Comparison of ENCODE assay signal across 8 cellular contexts in genomic region chr19:48899781-48900476, GRCh38. TPM values are rescaled to one million over a fixed set of nuclear protein-coding genes. Genes with fewer than 3 reads are reported as not detected.
A peak's percentile ranks its signal among the peaks of the same experiment; 100 is the strongest.
DNase-seq lines count a peak whose midpoint lies in the region; ATAC-seq and TF ChIP-seq lines count a peak whose summit lies in the region.

NUCB1 (plus strand) TSS chr19:48900312; CDS start chr19:48900797, 485 bp downstream.

- H3K4me3 ChIP-seq in Caco-2 (ENCODE audit: low read depth, low read length) (peak within 1 kb of the TSS; percentile 76), IMR-90 (ENCODE audit: insufficient read depth, low read depth, low read length) (peak within 1 kb of the TSS; percentile 79)

- H3K36me3 ChIP-seq in Caco-2 (ENCODE audit: control insufficient read depth, insufficient read depth, low read length) (0 out of 2 replicates have a peak, but pooled peaks cover 2% of the 10 kb centered on the region), IMR-90 (ENCODE audit: control insufficient read depth, insufficient read depth, low read length) (peaks cover 10% of the 10 kb centered on the region)

- BruUV-seq in Caco-2 (replicated peaks; lab: Mats Ljungman, UMichigan) (TSS peak; percentile 99), IMR-90 (replicated peaks; lab: Mats Ljungman, UMichigan) (no TSS peak)

- H3K9ac ChIP-seq in IMR-90 (ENCODE audit: low read depth, low read length): peak within 1 kb of the TSS; percentile 71

- H2BK15ac ChIP-seq in IMR-90 (ENCODE audit: low read depth, low read length): no peak within 1 kb of the TSS

- H3K36me3 Mint-ChIP-seq in Caco-2 (ENCODE audit: insufficient read depth, unreplicated experiment): peaks cover 34% of the 10 kb centered on the region

- H4K20me1 ChIP-seq in IMR-90 (ENCODE audit: insufficient read depth, low read length): peaks cover 2% of the 10 kb centered on the region; the same call in 1 of the 2 replicates

- peak within 1 kb of the TSS; percentile 56 for H3K27ac ChIP-seq in IMR-90 (ENCODE audit: insufficient read depth, low read length)

- CTCF ChIA-PET in Caco-2 (lab: Charles Lee) (interaction anchor here (0.6 to 1.9 kb wide), 13 partner anchors 19 to 198 kb away, joined by 3 to 12 read pairs (median 5); partner anchors contain the start of genes DHDH, GYS1 and RUVBL2), IMR-90 (lab: Yijun Ruan, JAX) (interaction anchor here (0.6 to 1.0 kb wide), 2 partner anchors 50 to 118 kb away, joined by 3 to 4 read pairs; no protein-coding TSS in a partner anchor)

- peak within 1 kb of the TSS; percentile 91 for H2AFZ ChIP-seq in IMR-90 (replicated peaks; ENCODE audit: low read length, poor library complexity)

- peak; percentile 100 for DNase-seq in Caco-2
- peak; percentile 97 for DNase-seq in IMR-90
- peak; percentile 100 for DNase-seq in OCI-M1 (lab: John Stamatoyannopoulos, UW)
- DNase-seq in activated T-cell treated with anti-CD3 and anti-CD28 coated beads for 24 hours (ENCODE audit: low read depth): peak; percentile 99
- DNase-seq in epidermal melanocyte (ENCODE audit: insufficient read length, low spot score): peak; percentile 100
- peak; percentile 98 for DNase-seq in middle frontal gyrus (ENCODE audit: extremely low spot score, low spot score)
- peak; percentile 98 to 99 for DNase-seq in stimulated activated CD8-positive, alpha-beta memory T cell treated with anti-CD3 and anti-CD28 coated beads, Interleukin-2, amount 100 ng/mL, for 48 hours (ENCODE audit: low read depth in 2 of 2)

- no peaks in the 10 kb centered on the region for H3K9me3 ChIP-seq in Caco-2
- no peaks in the 10 kb centered on the region for H3K9me3 ChIP-seq in IMR-90 (ENCODE audit: control insufficient read depth, insufficient read depth, low read length)

- H3K27me3 Mint-ChIP-seq in Caco-2 (ENCODE audit: insufficient read depth, unreplicated experiment): no peaks in the 10 kb centered on the region

- H3K9me3 Mint-ChIP-seq in Caco-2 (ENCODE audit: unreplicated experiment): no peaks in the 10 kb centered on the region

- H2BK20ac ChIP-seq in IMR-90 (ENCODE audit: low read depth, low read length): no peak within 1 kb of the TSS

- H2BK120ac ChIP-seq in IMR-90 (ENCODE audit: low read depth, low read length): peak within 1 kb of the TSS; percentile 42; the same call in 1 of the 2 replicates

- H4K5ac ChIP-seq in IMR-90 (ENCODE audit: low read depth, low read length): peak within 1 kb of the TSS; percentile 71

- H2AK9ac ChIP-seq in IMR-90 (replicated peaks; ENCODE audit: low read depth, low read length, poor library complexity): peak within 1 kb of the TSS; percentile 94

- TF ChIP-seq RAD21 in IMR-90 (IDR thresholded peaks at IDR 0.05; ENCODE audit: low read length): peak; percentile 44

- POLR2A ChIA-PET in Caco-2 (lab: Charles Lee) (interaction anchor here (0.6 to 1.6 kb wide), 16 partner anchors 13 to 97 kb away, joined by 3 to 16 read pairs (median 4); partner anchors contain the start of genes BAX, DHDH, GYS1 and PPP1R15A), IMR-90 (lab: Charles Lee; ENCODE audit: unreplicated experiment) (interaction anchor here (1.4 kb wide), 1 partner anchor 64 kb away, joined by 5 read pairs; no protein-coding TSS in a partner anchor)

- TF ChIP-seq POLR2A in IMR-90 (IDR thresholded peaks at IDR 0.05; ENCODE audit: low read depth, low read length): no peak

- peak within 1 kb of the TSS; percentile 24 to 92 for H4K8ac ChIP-seq in IMR-90 (ENCODE audit: low read depth in 2 of 2, low read length in 2 of 2)

- H3K56ac ChIP-seq in IMR-90 (ENCODE audit: extremely low read depth, insufficient read depth, low read length): no peak within 1 kb of the TSS; the same call in 1 of the 2 replicates

- H3K4me2 ChIP-seq in IMR-90 (ENCODE audit: low read depth, low read length): peak within 1 kb of the TSS; percentile 96

- peak within 1 kb of the TSS; percentile 42 for H2BK5ac ChIP-seq in IMR-90 (ENCODE audit: low read depth, low read length, poor library complexity, severe bottlenecking)

- peaks cover 8% of the 10 kb centered on the region for H3K9me1 ChIP-seq in IMR-90 (ENCODE audit: insufficient read depth, low read length)

- 0 out of 2 replicates have a peak, but pooled peaks cover 13% of the 10 kb centered on the region for H3K4me1 ChIP-seq in Caco-2
- H3K4me1 ChIP-seq in IMR-90 (ENCODE audit: control insufficient read depth, insufficient read depth, low read length): peaks cover 2% of the 10 kb centered on the region; the same call in 1 of the 2 replicates

- peak within 1 kb of the TSS; percentile 89 for H3K27ac Mint-ChIP-seq in Caco-2 (ENCODE audit: unreplicated experiment)

- H3K4me1 Mint-ChIP-seq in Caco-2 (ENCODE audit: low read depth, unreplicated experiment): peaks cover 13% of the 10 kb centered on the region

- intact Hi-C loops in Caco-2 (cut with micrococcal nuclease; ENCODE audit: unreplicated experiment): loop anchor here (1.0 to 2.0 kb wide), 4 partner anchors 27 to 63 kb away; partner anchors contain the start of genes BAX and DHDH
- intact Hi-C loops in IMR-90 (cut with micrococcal nuclease): loop anchor here (2.0 kb wide), 1 partner anchor 55 kb away; the partner anchor contains the start of gene BAX

- H2AK5ac ChIP-seq in IMR-90 (ENCODE audit: low read depth, low read length): peak within 1 kb of the TSS; percentile 55; the same call in 1 of the 2 replicates

- H3K4ac ChIP-seq in IMR-90 (ENCODE audit: low read depth, low read length): peak within 1 kb of the TSS; percentile 85

- TF ChIP-seq CTCF in Caco-2 (IDR thresholded peaks at IDR 0.05; ENCODE audit: insufficient read depth in 1 of 2, low read depth in 1 of 2, low read length in 1 of 2, severe bottlenecking in 1 of 2, unreplicated experiment in 1 of 2) (peak in 1 of 2 experiments; percentile 38), IMR-90 (conservative IDR thresholded peaks at IDR 0.05; ENCODE audit: low read depth, low read length) (peak; percentile 42)

- ATAC-seq in GM21423 (IDR thresholded peaks at IDR 0.05; ENCODE audit: unreplicated experiment) (peak; percentile 87), IMR-90 (ENCODE audit: low read depth) (peak; percentile 98)

- peak within 1 kb of the TSS; percentile 80 for H3K14ac ChIP-seq in IMR-90 (replicated peaks; ENCODE audit: low read depth, low read length)

- H3K79me1 ChIP-seq in IMR-90 (ENCODE audit: low read depth in 1 of 2, low read length in 2 of 2): peaks cover 16 to 43% of the 10 kb centered on the region in 2 experiments

- dilution Hi-C loops in IMR-90 (cut with HindIII; ENCODE audit: low sequenced_read_pairs, unreplicated experiment): no loop called here

- peak within 1 kb of the TSS; percentile 43 for H4K91ac ChIP-seq in IMR-90 (ENCODE audit: insufficient read depth, low read depth, low read length)

- H3K27me3 ChIP-seq in Caco-2 (replicated peaks; ENCODE audit: control insufficient read depth, insufficient read depth, low read length) (no peaks in the 10 kb centered on the region), IMR-90 (ENCODE audit: control insufficient read depth, insufficient read depth, low read length) (0 out of 2 replicates have a peak, but pooled peaks cover 1% of the 10 kb centered on the region)

- H3K4me3 Mint-ChIP-seq in Caco-2 (ENCODE audit: unreplicated experiment): peak within 1 kb of the TSS; percentile 92

- H3K23ac ChIP-seq in IMR-90 (ENCODE audit: low read depth, low read length): peak within 1 kb of the TSS; percentile 62; the same call in 1 of the 2 replicates

- WGBS in IMR-90 (ENCODE audit: extremely low coverage in 2 of 2, insufficient read length in 1 of 2), 2 experiments: 4% methylated on average over 13 of the region's 34 CpGs; no CpG with 5 or more reads in 1 of the 2 experiments

- in situ Hi-C loops in IMR-90 (cut with MboI; ENCODE audit: low sequenced_read_pairs): no loop called here

- H3K18ac ChIP-seq in IMR-90 (ENCODE audit: low read depth, low read length): peak within 1 kb of the TSS; percentile 14; the same call in 1 of the 2 replicates

TF ChIP-seq in IMR-90, 13 proteins besides CTCF, POLR2A, EP300 and RAD21 (continues in another document):
- no peak for TF ChIP-seq ELK1 (IDR thresholded peaks at IDR 0.05; ENCODE audit: borderline replicate concordance, low read depth, low read length)
- no peak for TF ChIP-seq RCOR1 (IDR thresholded peaks at IDR 0.05; ENCODE audit: insufficient replicate concordance, low read length)
- no peak for TF ChIP-seq NFE2L2 (IDR thresholded peaks at IDR 0.05; ENCODE audit: low read depth, low read length)
- TF ChIP-seq MAFK (IDR thresholded peaks at IDR 0.05; ENCODE audit: low read depth, low read length): no peak
- TF ChIP-seq USF2 (IDR thresholded peaks at IDR 0.05; ENCODE audit: low read depth, low read length): peak; percentile 48; the same call in 1 of the 2 replicates
- peak; percentile 55 for TF ChIP-seq CEBPB (IDR thresholded peaks at IDR 0.05; ENCODE audit: low read depth, low read length)
- TF ChIP-seq RFX5 (IDR thresholded peaks at IDR 0.05; ENCODE audit: low read depth, low read length): no peak
- TF ChIP-seq CHD1 (IDR thresholded peaks at IDR 0.05; ENCODE audit: low read depth, low read length): no peak
- TF ChIP-seq SMC3 (IDR thresholded peaks at IDR 0.05; ENCODE audit: low read depth, low read length): no peak; the same call in 1 of the 2 replicates
- no peak for TF ChIP-seq BHLHE40 (IDR thresholded peaks at IDR 0.05; ENCODE audit: low read depth, low read length)
- peak; percentile 41; the same call in 1 of the 2 replicates for TF ChIP-seq MAZ (IDR thresholded peaks at IDR 0.05; ENCODE audit: borderline replicate concordance, low read depth, low read length)
- peak; percentile 23; the same call in 1 of the 2 replicates for TF ChIP-seq FOS (IDR thresholded peaks at IDR 0.05; ENCODE audit: low read depth, low read length)

RNA-seq across cellular contexts. Expression of gene NUCB1, which starts in this region (rescaled TPM):
- total RNA-seq in Caco-2 (2022) (140 and 142 TPM in 2 replicates), IMR-90 (2012; rRNA removed) (37.3 and 39.2 TPM in 2 replicates)
- polyA plus RNA-seq in IMR-90 (2012; rRNA removed): 253 and 261 TPM in 2 replicates
- 236 and 325 TPM in 2 replicates for polyA plus RNA-seq in IMR-90 (2012; cell fraction: cytosol; rRNA removed)
- 149 and 260 TPM in 2 replicates for polyA plus RNA-seq in IMR-90 (2012; cell fraction: nucleus; rRNA removed; ENCODE audit: low replicate concordance)

Comparison
In these comparisons a context has a peak if more than half of its experiments do, and no peak if none do; other contexts are left out.
1. Peak in every context shown above with its lines: DNase-seq, ATAC-seq, H3K4me3 ChIP-seq and H3K27ac ChIP-seq.